9 cellular contexts compared by ENCODE assay signal in the genomic region with DNA sequence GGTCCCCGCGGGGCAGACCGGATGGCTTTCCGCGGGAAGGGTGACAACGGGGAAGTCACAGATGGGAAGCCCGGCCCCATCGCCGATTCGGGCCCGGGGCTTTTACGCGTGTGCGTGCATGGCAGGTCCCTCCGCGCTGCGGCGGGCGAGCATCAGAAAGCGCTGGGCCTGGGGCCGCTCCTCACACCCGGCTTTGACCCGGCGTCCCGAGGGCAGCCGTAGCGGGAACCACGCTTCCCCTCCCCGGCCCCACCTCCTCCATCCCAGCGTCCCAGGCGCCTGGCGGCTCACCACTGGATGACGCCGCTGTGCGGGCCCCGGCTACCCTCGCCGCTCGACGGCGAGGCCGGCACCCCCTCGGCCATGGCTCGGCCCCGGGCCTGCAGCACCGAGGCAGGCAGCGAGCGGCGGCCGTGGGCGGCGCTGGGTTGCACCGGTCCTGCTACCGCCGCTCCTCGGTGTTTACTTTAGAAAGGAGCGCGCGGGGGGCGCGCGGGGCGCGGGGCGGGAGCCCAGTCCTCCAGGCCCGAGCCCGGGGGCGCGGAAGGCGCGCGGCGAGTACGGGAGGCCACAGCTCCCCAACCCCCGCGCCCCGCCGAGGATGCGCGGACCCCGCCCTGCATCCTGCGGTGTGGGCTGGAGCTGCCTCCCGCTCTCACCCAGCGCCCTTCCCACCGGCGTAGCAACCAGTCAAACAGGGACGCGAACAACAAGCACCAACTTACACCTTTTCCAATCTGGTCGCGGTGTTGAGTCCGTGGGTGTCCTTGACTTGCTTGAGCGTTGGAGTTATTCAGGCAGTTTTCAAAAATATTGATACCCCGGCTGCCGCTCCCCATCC. TPM values are rescaled to one million over a fixed set of nuclear protein-coding genes. Genes with fewer than 3 reads are reported as not detected.
DNase-seq lines count a peak whose midpoint lies in the region; ATAC-seq, FAIRE-seq and TF ChIP-seq lines count a peak whose summit lies in the region.
"Had no signal": no experiment of that assay in that cellular context is flagged by ENCODE, and none has a peak within 500 bp of the region (broad histone marks: within the 10 kb centered on the region; RNA-seq: fewer than 3 reads in every experiment).

No MANE protein-coding gene starts in this region.

- ATAC-seq in RWPE2 (ENCODE audit: low read depth): peak; percentile 75
- ATAC-seq in GM19467 (IDR thresholded peaks at IDR 0.05; ENCODE audit: unreplicated experiment): no peak

- H3K4me1 ChIP-seq in RWPE2 (ENCODE audit: insufficient read depth, poor library complexity, severe bottlenecking) (peaks cover 6% of the 10 kb centered on the region), iPS-18a (ENCODE audit: control insufficient read depth, low read depth, low read length) (peaks cover 18% of the 10 kb centered on the region), sigmoid colon (peaks cover 0 to 30% (median 20%) of the 10 kb centered on the region in 4 donors)

- TF ChIP-seq EP300 in sigmoid colon (IDR thresholded peaks at IDR 0.05): no peak

- TF ChIP-seq POLR2A in sigmoid colon (IDR thresholded peaks at IDR 0.05): no peak

- H3K4me3 ChIP-seq in GM12864 (ENCODE audit: low read depth, low read length) (peak overlapping the region; percentile 4; the same call in 1 of the 2 replicates), RWPE2 (ENCODE audit: severe bottlenecking) (peak overlapping the region; percentile 40), astrocyte of the cerebellum (ENCODE audit: low read depth, low read length) (peak overlapping the region; percentile 40), iPS-18a (ENCODE audit: low read length) (peak overlapping the region; percentile 58), sigmoid colon (peak overlapping the region; percentile 34 to 71 (median 60))

- TF ChIP-seq CTCF in GM12864 (IDR thresholded peaks at IDR 0.05; ENCODE audit: low read depth, low read length, missing control alignments) (no peak), RWPE2 (IDR thresholded peaks at IDR 0.05; ENCODE audit: poor library complexity, severe bottlenecking) (no peak), astrocyte of the cerebellum (IDR thresholded peaks at IDR 0.05; ENCODE audit: low read depth, low read length, missing control alignments) (no peak), sigmoid colon (IDR thresholded peaks at IDR 0.05) (no peak)

- H3K36me3 ChIP-seq in RWPE2 (ENCODE audit: low read depth) (no peaks in the 10 kb centered on the region), iPS-18a (ENCODE audit: control insufficient read depth, low read depth, low read length) (no peaks in the 10 kb centered on the region), sigmoid colon (no peaks in the 10 kb centered on the region)

- H3K9me3 ChIP-seq in RWPE2 (ENCODE audit: severe bottlenecking) (no peaks in the 10 kb centered on the region), iPS-18a (ENCODE audit: control insufficient read depth, low read depth, low read length) (no peaks in the 10 kb centered on the region), sigmoid colon (no peaks in the 10 kb centered on the region)

- WGBS in sigmoid colon, 2 donors: 1 to 2% methylated on average over 94 of the region's 94 CpGs

- in situ Hi-C loops in astrocyte of the cerebellum (cut with HindIII; ENCODE audit: low sequenced_read_pairs): no loop called here

- no peak for FAIRE-seq in GM19239 (lab: Jason Lieb, UNC)
- FAIRE-seq: TTC549 had no signal

- no peak overlapping the region for H3K27ac ChIP-seq in RWPE2 (ENCODE audit: poor library complexity, severe bottlenecking)
- H3K27ac ChIP-seq in iPS-18a (ENCODE audit: low read length): no peak overlapping the region
- H3K27ac ChIP-seq in sigmoid colon: peak overlapping the region; percentile 50 to 70 (median 59)

- no peaks in the 10 kb centered on the region for H3K27me3 ChIP-seq in RWPE2 (ENCODE audit: insufficient read depth, poor library complexity, severe bottlenecking)
- H3K27me3 ChIP-seq in iPS-18a (ENCODE audit: control insufficient read depth, insufficient read depth, low read length): peaks cover 27% of the 10 kb centered on the region
- H3K27me3 ChIP-seq in sigmoid colon: no peaks in the 10 kb centered on the region

- H3K9ac ChIP-seq in iPS-18a (ENCODE audit: low read length): peak overlapping the region; percentile 42

- DNase-seq in GM12864 (ENCODE audit: low read depth) (no peak), RWPE2 (ENCODE audit: low spot score) (no peak), astrocyte of the cerebellum (ENCODE audit: low read depth) (no peak), sigmoid colon (peak; percentile 75), NCI-H1092 (lab: John Stamatoyannopoulos, UW) (no peak), GM19239 (ENCODE audit: insufficient read length, low spot score) (no peak)

- intact Hi-C loops in sigmoid colon (cut with DNase I): no loop called here

RNA-seq across cellular contexts. Expression of gene RFX8, which starts 0.8 kb away (rescaled TPM):
- under 1 TPM in 1 of 4 donors, not detected in 3; 0.83 TPM for total RNA-seq in sigmoid colon
- polyA plus RNA-seq in sigmoid colon: under 1 TPM in 1 of 3 donors, not detected in 2; 0.12 TPM

Comparison
In these comparisons a context has a peak if more than half of its experiments do, and no peak if none do; other contexts are left out.
1. H3K4me3 ChIP-seq: peak in every context shown above with its lines; median percentile 60 in sigmoid colon; 58 in iPS-18a; 40 in RWPE2; 40 in astrocyte of the cerebellum; 4 in GM12864.
2. H3K27ac ChIP-seq: peak in sigmoid colon (4 of 4); none in RWPE2 (single experiment) and iPS-18a (single experiment).